9 cellular contexts compared by ENCODE assay signal in genomic region chrX:48677456-48678030, GRCh38. TPM values are rescaled to one million over a fixed set of nuclear protein-coding genes. Genes with fewer than 3 reads are reported as not detected.
A peak's percentile ranks its signal among the peaks of the same experiment; 100 is the strongest.
DNase-seq lines count a peak whose midpoint lies in the region; ATAC-seq and TF ChIP-seq lines count a peak whose summit lies in the region.
"Had no signal": no experiment of that assay in that cellular context is flagged by ENCODE, and none has a peak within 500 bp of the region (broad histone marks: within the 10 kb centered on the region; RNA-seq: fewer than 3 reads in every experiment).

No MANE protein-coding gene starts in this region.

- H3K27me3 ChIP-seq in ACC112 (ENCODE audit: insufficient read depth, low read length) (no peaks in the 10 kb centered on the region), WERI-Rb-1 (ENCODE audit: insufficient read depth, low read depth, severe bottlenecking) (peaks cover 14% of the 10 kb centered on the region)

- H3K27me3 Mint-ChIP-seq in brain: peaks cover 5% of the 10 kb centered on the region

- no peaks in the 10 kb centered on the region for H3K36me3 Mint-ChIP-seq in brain

- H3K4me1 ChIP-seq in ACC112 (ENCODE audit: control insufficient read depth, insufficient read depth, low read length, unreplicated experiment) (no peaks in the 10 kb centered on the region), mucosa of descending colon (ENCODE audit: low read depth) (no peaks in the 10 kb centered on the region)

- H3K9me3 ChIP-seq in mucosa of descending colon (no peaks in the 10 kb centered on the region), WERI-Rb-1 (ENCODE audit: severe bottlenecking) (no peaks in the 10 kb centered on the region)

- TF ChIP-seq CTCF in HFF-Myc (IDR thresholded peaks at IDR 0.05; ENCODE audit: low read depth, low read length, missing control alignments) (no peak), brain (conservative IDR thresholded peaks at IDR 0.05) (no peak), mucosa of descending colon (IDR thresholded peaks at IDR 0.05) (no peak), WERI-Rb-1 (IDR thresholded peaks at IDR 0.05; ENCODE audit: low read depth, low read length) (no peak)

- intact Hi-C loops in mucosa of descending colon (cut with DNase I, micrococcal nuclease): no loop called here

- peaks cover 0 to 10% (median 0%) of the 10 kb centered on the region in 5 experiments for H3K9me3 Mint-ChIP-seq in brain

- H3K4me3 Mint-ChIP-seq in brain: peak overlapping the region; percentile 90 to 94 (median 93)

- peak overlapping the region; percentile 81 to 93 (median 91) for H3K27ac Mint-ChIP-seq in brain

- no peaks in the 10 kb centered on the region for H3K79me2 ChIP-seq in ACC112 (ENCODE audit: control insufficient read depth, insufficient read depth, low read length, unreplicated experiment)

- peak overlapping the region; percentile 82 for H3K4me3 ChIP-seq in ACC112 (ENCODE audit: low read depth, low read length)
- peak overlapping the region; percentile 69 for H3K4me3 ChIP-seq in HFF-Myc (replicated peaks; ENCODE audit: low read depth, low read length)
- H3K4me3 ChIP-seq in mucosa of descending colon: no peak overlapping the region
- H3K4me3 ChIP-seq in WERI-Rb-1 (ENCODE audit: low read depth, low read length): no peak overlapping the region

- peaks cover 28% of the 10 kb centered on the region for H3K4me1 Mint-ChIP-seq in brain

- no peak overlapping the region for H2AFZ ChIP-seq in ACC112 (ENCODE audit: low read length, unreplicated experiment)

- H3K27ac ChIP-seq in ACC112 (ENCODE audit: low read depth, low read length) (no peak overlapping the region), WERI-Rb-1 (no peak overlapping the region)

- H3K36me3 ChIP-seq in ACC112 (ENCODE audit: insufficient read depth, low read length) (no peaks in the 10 kb centered on the region), mucosa of descending colon (ENCODE audit: low read depth) (no peaks in the 10 kb centered on the region), WERI-Rb-1 (no peaks in the 10 kb centered on the region)

- ATAC-seq in mucosa of descending colon: peak; percentile 39
- ATAC-seq in GM18517 (IDR thresholded peaks at IDR 0.05; ENCODE audit: unreplicated experiment): no peak
- no peak for ATAC-seq in GM21447 (IDR thresholded peaks at IDR 0.05; ENCODE audit: unreplicated experiment)

- DNase-seq in HFF-Myc (ENCODE audit: extremely low read depth, low read depth) (no peak), mucosa of descending colon (peak in 1 of 3 donors; percentile 40), occipital lobe (lab: John Stamatoyannopoulos, UW) (no peak), WERI-Rb-1 (no peak)
- DNase-seq: GDM1 had no signal

RNA-seq across cellular contexts. Expression of gene WAS, which starts 6.1 kb away (rescaled TPM):
- polyA plus RNA-seq in brain (ENCODE audit: insufficient read depth, low read depth, low replicate concordance): 2.9 TPM
- total RNA-seq in mucosa of descending colon (1 to 10 TPM; 4.4 to 8.6 (median 5.3) TPM), occipital lobe (0.16 TPM)

RNA-seq across cellular contexts. Expression of gene SUV39H1, which starts 19.0 kb away (rescaled TPM):
- polyA plus RNA-seq in brain (ENCODE audit: insufficient read depth, low read depth, low replicate concordance): 10.1 TPM
- total RNA-seq in mucosa of descending colon (1 to 10 TPM; 3.4 to 6.2 (median 3.7) TPM), occipital lobe (2.8 TPM)

Comparison
In these comparisons a context has a peak if more than half of its experiments do, and no peak if none do; other contexts are left out.
1. H3K4me3 ChIP-seq: peak in ACC112 (single experiment) and HFF-Myc (single experiment); none in mucosa of descending colon (single experiment) and WERI-Rb-1 (single experiment).